8 cellular contexts compared by ENCODE assay signal in the genomic region with DNA sequence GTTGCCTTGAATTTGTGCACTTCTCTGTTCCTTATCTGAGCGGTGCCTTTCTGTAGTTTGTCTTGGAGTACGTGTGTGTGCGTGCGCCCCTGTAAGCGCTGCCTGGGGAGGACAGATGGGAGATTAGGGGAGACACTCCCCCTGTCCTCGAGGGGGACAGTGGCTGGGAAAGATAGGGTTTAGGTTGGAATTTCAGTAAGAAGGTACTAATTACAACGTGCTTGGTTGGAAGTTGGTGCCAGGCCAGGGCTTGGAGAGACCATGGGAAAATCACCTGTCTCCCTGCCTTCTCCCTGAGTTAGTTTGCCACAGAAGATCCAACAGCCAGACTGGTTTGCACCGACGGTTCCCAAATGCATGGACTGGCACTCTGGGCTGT.
DNase-seq lines count a peak whose midpoint lies in the region; ATAC-seq and TF ChIP-seq lines count a peak whose summit lies in the region.

No MANE protein-coding gene starts in this region.

- CTCF ChIA-PET in activated B cell treated with CpG ODN at 0.5 μM for 24 hours (lab: Charles Lee) = interaction anchor here (1.0 to 3.5 kb wide), 6 partner anchors 12 to 1042 kb away, joined by 3 to 101 read pairs (median 4); no protein-coding TSS in a partner anchor

- peaks cover 75% of the 10 kb centered on the region for H3K4me1 Mint-ChIP-seq in T-helper 2 cell treated with Interferon-gamma antibody and Interleukin-4, amounts not matched to agents 5 μg/mL and 100 μg/mL, for 36 hours (ENCODE audit: low read depth)
- H3K4me1 Mint-ChIP-seq in activated B cell treated with CpG ODN at 0.5 μM for 24 hours = peaks cover 41% of the 10 kb centered on the region
- H3K4me1 Mint-ChIP-seq in progenitor cell of endocrine pancreas (ENCODE audit: low read depth) = peaks cover 63% of the 10 kb centered on the region

- H3K27me3 Mint-ChIP-seq in T-helper 2 cell treated with Interferon-gamma antibody and Interleukin-4, amounts not matched to agents 5 μg/mL and 100 μg/mL, for 36 hours (ENCODE audit: low read depth) = no peaks in the 10 kb centered on the region
- H3K27me3 Mint-ChIP-seq in activated B cell treated with CpG ODN at 0.5 μM for 24 hours (no peaks in the 10 kb centered on the region), progenitor cell of endocrine pancreas (no peaks in the 10 kb centered on the region)

- no peaks in the 10 kb centered on the region for H3K9me3 Mint-ChIP-seq in T-helper 2 cell treated with Interferon-gamma antibody and Interleukin-4, amounts not matched to agents 5 μg/mL and 100 μg/mL, for 36 hours
- H3K9me3 Mint-ChIP-seq in activated B cell treated with CpG ODN at 0.5 μM for 24 hours (no peaks in the 10 kb centered on the region), progenitor cell of endocrine pancreas (ENCODE audit: low read depth) (no peaks in the 10 kb centered on the region)

- H3K27ac Mint-ChIP-seq in T-helper 2 cell treated with Interferon-gamma antibody and Interleukin-4, amounts not matched to agents 5 μg/mL and 100 μg/mL, for 36 hours = peak overlapping the region; percentile 79
- H3K27ac Mint-ChIP-seq in activated B cell treated with CpG ODN at 0.5 μM for 24 hours (peak overlapping the region; percentile 62), progenitor cell of endocrine pancreas (peak overlapping the region; percentile 95)

- DNase-seq in T-helper 2 cell treated with Interferon-gamma antibody and Interleukin-4, amounts not matched to agents 5 μg/mL and 100 μg/mL, for 36 hours (ENCODE audit: low spot score) = no peak
- DNase-seq in T-helper 2 cell = no peak
- DNase-seq in activated B cell treated with CpG ODN at 0.5 μM for 24 hours = no peak
- DNase-seq in Right ventricle myocardium superior = no peak
- no peak for DNase-seq in progenitor cell of endocrine pancreas (ENCODE audit: low spot score, unreplicated experiment)
- DNase-seq in RKO (ENCODE audit: low spot score) = no peak

- intact Hi-C loops in activated B cell treated with CpG ODN at 0.5 μM for 24 hours (cut with micrococcal nuclease) = loop anchor here (1.0 to 10.0 kb wide), 4 partner anchors 28 to 1046 kb away; a partner anchor contains a TSS
- intact Hi-C loops in Right ventricle myocardium superior (cut with DNase I) = loop anchor here (5.0 kb wide), 2 partner anchors 174 to 674 kb away; no protein-coding TSS in a partner anchor

- ATAC-seq in HG03039 (IDR thresholded peaks at IDR 0.05; ENCODE audit: unreplicated experiment) = peak; percentile 8
- ATAC-seq in activated B cell treated with CpG ODN at 0.5 μM for 24 hours (ENCODE audit: low read depth) = peak; percentile 6
- ATAC-seq in Right ventricle myocardium superior (ENCODE audit: poor library complexity) = peak; percentile 21
- no peak for ATAC-seq in activated CD4-positive, CD25-positive, alpha-beta regulatory T cell treated with anti-CD3 and anti-CD28 coated beads, Interleukin-2, amount 50 U/mL, for 24 hours

- H3K4me3 Mint-ChIP-seq in T-helper 2 cell treated with Interferon-gamma antibody and Interleukin-4, amounts not matched to agents 5 μg/mL and 100 μg/mL, for 36 hours = peak overlapping the region; percentile 85
- peak overlapping the region; percentile 90 for H3K4me3 Mint-ChIP-seq in activated B cell treated with CpG ODN at 0.5 μM for 24 hours
- peak overlapping the region; percentile 89 for H3K4me3 Mint-ChIP-seq in progenitor cell of endocrine pancreas (ENCODE audit: low read depth)

- TF ChIP-seq CTCF in activated B cell treated with CpG ODN at 0.5 μM for 24 hours (IDR thresholded peaks at IDR 0.05) (no peak), progenitor cell of endocrine pancreas (IDR thresholded peaks at IDR 0.05; ENCODE audit: unreplicated experiment) (no peak)

- H3K36me3 Mint-ChIP-seq in T-helper 2 cell treated with Interferon-gamma antibody and Interleukin-4, amounts not matched to agents 5 μg/mL and 100 μg/mL, for 36 hours (ENCODE audit: low read depth) = peaks cover 50% of the 10 kb centered on the region
- H3K36me3 Mint-ChIP-seq in activated B cell treated with CpG ODN at 0.5 μM for 24 hours (ENCODE audit: low read depth) (peaks cover 34% of the 10 kb centered on the region), progenitor cell of endocrine pancreas (ENCODE audit: insufficient read depth) (peaks cover 7% of the 10 kb centered on the region)

- POLR2A ChIA-PET in activated B cell treated with CpG ODN at 0.5 μM for 24 hours (lab: Charles Lee) = interaction anchor here (2.9 to 3.0 kb wide), 2 partner anchors 73 to 146 kb away, joined by 9 to 15 read pairs; a partner anchor contains a TSS

Comparison
In these comparisons a context has a peak if more than half of its experiments do, and no peak if none do; other contexts are left out.
1. ATAC-seq: peak in HG03039 (single experiment), activated B cell treated with CpG ODN at 0.5 μM for 24 hours (single experiment) and Right ventricle myocardium superior (single experiment); none in activated CD4-positive, CD25-positive, alpha-beta regulatory T cell treated with anti-CD3 and anti-CD28 coated beads, Interleukin-2, amount 50 U/mL, for 24 hours (0 of 2).
2. Peak in every context shown above with its lines, with median percentiles within 50 percentile points of each other: H3K27ac Mint-ChIP-seq and H3K4me3 Mint-ChIP-seq.